In the genomic region with DNA sequence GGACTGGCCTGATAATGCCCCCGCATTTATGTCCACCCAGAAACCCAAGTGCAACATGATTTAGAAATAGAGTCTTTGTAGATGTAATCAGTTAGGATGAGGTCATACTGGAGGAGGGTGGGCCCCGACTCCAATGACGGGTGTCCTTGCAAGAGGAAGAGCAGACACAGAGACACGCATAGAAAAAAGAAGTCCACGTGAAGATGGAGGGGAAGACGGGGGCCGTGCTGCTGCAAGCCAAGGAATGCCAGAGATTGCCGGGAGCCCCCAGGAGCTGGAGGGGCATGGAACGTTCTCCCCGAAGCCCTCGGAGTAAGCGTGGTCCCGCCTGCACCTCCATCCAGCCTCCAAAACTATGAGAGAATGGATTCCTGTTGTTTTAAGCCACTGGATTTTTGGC, we compare ENCODE assay signal across 34 cellular contexts.
"Had no signal": no experiment of that assay in that cellular context is flagged by ENCODE, and none has a peak within 500 bp of the region (broad histone marks: within the 10 kb centered on the region; RNA-seq: fewer than 3 reads in every experiment).

No MANE protein-coding gene starts in this region.

- H3K9me3 Mint-ChIP-seq: activated CD4-positive, alpha-beta memory T cell treated with anti-CD3 and anti-CD28 coated beads for 36 hours; activated CD4-positive, alpha-beta T cell treated with anti-CD3 and anti-CD28 coated beads, Interleukin-2, amount 10 ng/mL, durations not matched to agents 24 days and 14 days; activated naive CD4-positive, alpha-beta T cell treated with anti-CD3 and anti-CD28 coated beads, Interleukin-2, amount 10 ng/mL, durations not matched to agents 7 days and 5 days; activated T-helper 2 cell treated with anti-CD3 and anti-CD28 coated beads, Interferon-gamma antibody, Interleukin-2, Interleukin-4, amounts not matched to agents 10 μg/mL and 5 μg/mL and 100 μg/mL, durations not matched to agents 14 hours and 24 hours and 36 hours; T-helper 2 cell treated with Interferon-gamma antibody and Interleukin-4, amounts not matched to agents 5 μg/mL and 100 μg/mL, for 36 hours had no signal

- H3K27ac Mint-ChIP-seq: activated B cell treated with CpG ODN at 0.5 μM for 24 hours; activated CD4-positive, alpha-beta memory T cell treated with anti-CD3 and anti-CD28 coated beads for 36 hours; activated CD4-positive, alpha-beta T cell treated with anti-CD3 and anti-CD28 coated beads, Interleukin-2, amount 10 ng/mL, durations not matched to agents 24 days and 14 days; activated CD8-positive, alpha-beta T cell treated with anti-CD3 and anti-CD28 coated beads for 36 hours; activated naive CD4-positive, alpha-beta T cell treated with anti-CD3 and anti-CD28 coated beads, Interleukin-2, amount 10 ng/mL, durations not matched to agents 7 days and 5 days; activated naive CD4-positive, alpha-beta T cell treated with anti-CD3 and anti-CD28 coated beads, Interleukin-2, amount 50 U/mL, for 24 hours; activated naive CD8-positive, alpha-beta T cell; activated naive CD8-positive, alpha-beta T cell treated with anti-CD3 and anti-CD28 coated beads, Interleukin-2, amount 10 ng/mL, durations not matched to agents 7 days and 5 days; activated naive CD8-positive, alpha-beta T cell treated with anti-CD3 and anti-CD28 coated beads, Interleukin-2, amount 50 U/mL, for 24 hours; activated T-helper 2 cell treated with anti-CD3 and anti-CD28 coated beads, Interferon-gamma antibody, Interleukin-2, Interleukin-4, amounts not matched to agents 10 μg/mL and 5 μg/mL and 100 μg/mL, durations not matched to agents 14 hours and 24 hours and 36 hours; brain; T-helper 1 cell treated with Interleukin-12 subunit alpha and Interleukin-12 subunit beta and Interleukin-4 antibody, amounts not matched to agents 30 μg/mL and 1 μg/mL, for 36 hours; T-helper 2 cell treated with Interferon-gamma antibody and Interleukin-4, amounts not matched to agents 5 μg/mL and 100 μg/mL, for 36 hours had no signal

- H3K4me1 ChIP-seq: ascending aorta had no signal

- H3K27me3 ChIP-seq: ascending aorta, cardiac muscle cell had no signal

- H3K4me3 Mint-ChIP-seq: activated B cell treated with CpG ODN at 0.5 μM for 24 hours; activated CD4-positive, alpha-beta memory T cell treated with anti-CD3 and anti-CD28 coated beads for 36 hours; activated CD4-positive, alpha-beta T cell treated with anti-CD3 and anti-CD28 coated beads, Interleukin-2, amount 10 ng/mL, durations not matched to agents 24 days and 14 days; activated CD8-positive, alpha-beta T cell treated with anti-CD3 and anti-CD28 coated beads for 36 hours; activated naive CD4-positive, alpha-beta T cell treated with anti-CD3 and anti-CD28 coated beads, Interleukin-2, amount 10 ng/mL, durations not matched to agents 7 days and 5 days; activated naive CD4-positive, alpha-beta T cell treated with anti-CD3 and anti-CD28 coated beads, Interleukin-2, amount 50 U/mL, for 24 hours; activated naive CD8-positive, alpha-beta T cell; activated naive CD8-positive, alpha-beta T cell treated with anti-CD3 and anti-CD28 coated beads, Interleukin-2, amount 10 ng/mL, durations not matched to agents 7 days and 5 days; activated naive CD8-positive, alpha-beta T cell treated with anti-CD3 and anti-CD28 coated beads, Interleukin-2, amount 50 U/mL, for 24 hours; activated T-cell treated with anti-CD3 and anti-CD28 coated beads, Interleukin-2, amount 50 U/mL, for 4 hours; brain; T-helper 1 cell treated with Interleukin-12 subunit alpha and Interleukin-12 subunit beta and Interleukin-4 antibody, amounts not matched to agents 30 μg/mL and 1 μg/mL, for 36 hours; T-helper 2 cell treated with Interferon-gamma antibody and Interleukin-4, amounts not matched to agents 5 μg/mL and 100 μg/mL, for 36 hours had no signal

- DNase-seq: activated B cell treated with CpG ODN at 0.5 μM for 24 hours; activated CD4-positive, alpha-beta memory T cell treated with anti-CD3 and anti-CD28 coated beads for 36 hours; activated CD4-positive, alpha-beta T cell treated with anti-CD3 and anti-CD28 coated beads for 4 hours; activated CD4-positive, alpha-beta T cell treated with anti-CD3 and anti-CD28 coated beads, Interleukin-2, amount 10 ng/mL, durations not matched to agents 24 days and 14 days; activated CD4-positive, alpha-beta T cell treated with anti-CD3 and anti-CD28 coated beads, Interleukin-2, amount 50 U/mL, for 1 hour; activated CD4-positive, alpha-beta T cell treated with anti-CD3 and anti-CD28 coated beads, Interleukin-2, amount 50 U/mL, for 4 hours; activated CD4-positive, CD25-positive, alpha-beta regulatory T cell treated with anti-CD3 and anti-CD28 coated beads, Interleukin-2, amount 50 U/mL, for 72 hours; activated CD8-positive, alpha-beta memory T cell treated with anti-CD3 and anti-CD28 coated beads, Interleukin-2, amount 50 U/mL, for 4 hours; activated CD8-positive, alpha-beta T cell treated with anti-CD3 and anti-CD28 coated beads for 36 hours; activated effector memory CD4-positive, alpha-beta T cell treated with Interleukin-2 at 50 U/mL for 16 hours; activated gamma-delta T cell; activated naive CD4-positive, alpha-beta T cell treated with anti-CD3 and anti-CD28 coated beads, Interleukin-2, amount 10 ng/mL, durations not matched to agents 7 days and 5 days; activated naive CD4-positive, alpha-beta T cell treated with Interleukin-2 at 50 U/mL for 16 hours; activated naive CD8-positive, alpha-beta T cell treated with anti-CD3 and anti-CD28 coated beads, Interleukin-2, amount 10 ng/mL, durations not matched to agents 7 days and 5 days; activated naive CD8-positive, alpha-beta T cell treated with anti-CD3 and anti-CD28 coated beads, Interleukin-2, amount 50 U/mL, for 24 hours; activated T-cell treated with anti-CD3 and anti-CD28 coated beads for 4 hours; activated T-cell treated with anti-CD3 and anti-CD28 coated beads, Interleukin-2, amount 50 U/mL, for 1 hour; activated T-cell treated with anti-CD3 and anti-CD28 coated beads, Interleukin-2, amount 50 U/mL, for 4 hours; amygdala; anterior cingulate cortex; central memory CD4-positive, alpha-beta T cell; T-helper 2 cell; T-helper 9 cell had no signal

- H3K36me3 ChIP-seq: ascending aorta, cardiac muscle cell had no signal

- H3K9me3 ChIP-seq: ascending aorta had no signal

- H3K27ac ChIP-seq: ascending aorta, cardiac muscle cell, VCaP had no signal

- H3K27me3 Mint-ChIP-seq: activated CD4-positive, alpha-beta memory T cell treated with anti-CD3 and anti-CD28 coated beads for 36 hours; activated CD8-positive, alpha-beta T cell treated with anti-CD3 and anti-CD28 coated beads for 36 hours; activated naive CD8-positive, alpha-beta T cell; activated naive CD8-positive, alpha-beta T cell treated with anti-CD3 and anti-CD28 coated beads, Interleukin-2, amount 50 U/mL, for 24 hours had no signal

- FAIRE-seq: bronchial epithelial cell, TTC549 had no signal

- H3K36me3 Mint-ChIP-seq: activated CD4-positive, alpha-beta memory T cell treated with anti-CD3 and anti-CD28 coated beads for 36 hours; activated naive CD4-positive, alpha-beta T cell treated with anti-CD3 and anti-CD28 coated beads, Interleukin-2, amount 10 ng/mL, durations not matched to agents 7 days and 5 days; activated naive CD8-positive, alpha-beta T cell treated with anti-CD3 and anti-CD28 coated beads, Interleukin-2, amount 10 ng/mL, durations not matched to agents 7 days and 5 days had no signal

- ATAC-seq: activated CD8-positive, alpha-beta T cell treated with anti-CD3 and anti-CD28 coated beads for 36 hours; activated naive CD8-positive, alpha-beta T cell treated with anti-CD3 and anti-CD28 coated beads, Interleukin-2, amount 50 U/mL, for 24 hours; activated T-cell treated with anti-CD3 and anti-CD28 coated beads, Interleukin-2, amount 50 U/mL, for 4 hours had no signal

- H3K4me3 ChIP-seq: ascending aorta, cardiac muscle cell had no signal
